In the genomic region with DNA sequence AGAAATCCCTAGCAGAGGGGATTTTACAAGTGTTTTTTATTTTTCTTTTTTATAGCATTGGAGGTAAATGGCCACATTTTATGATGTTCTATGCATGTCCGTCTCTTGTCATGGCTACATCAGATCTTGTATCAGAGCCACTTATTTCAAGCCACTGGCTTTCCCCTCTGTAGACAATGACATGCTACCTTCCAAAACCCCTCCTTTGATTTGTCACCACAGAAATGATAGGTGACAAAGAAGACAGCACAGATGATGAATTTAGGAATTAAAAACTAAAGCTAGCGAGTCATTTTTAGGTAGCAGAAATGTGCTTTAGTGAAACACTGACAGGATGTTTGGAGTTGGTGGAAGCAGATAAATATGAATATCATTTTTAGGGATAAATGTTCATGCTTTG, we compare ENCODE assay signal across 1 cellular context.
TF ChIP-seq lines count a peak whose summit lies in the region.

No MANE protein-coding gene starts in this region.

TF ChIP-seq in HepG2, 621 proteins besides CTCF, POLR2A, EP300 and RAD21:
- no peak for TF ChIP-seq MEIS1 (CRISPR knock-in tag; IDR thresholded peaks at IDR 0.05; ENCODE audit: borderline replicate concordance)
- 0 out of 2 replicates have a peak, but pooled peaks have one; percentile 27 for TF ChIP-seq HOXA7 (CRISPR knock-in tag; IDR thresholded peaks at IDR 0.05)
